ENCODE assay signal across 1 cellular context in genomic region chr6:3813150-3813780, GRCh38.
TF ChIP-seq lines count a peak whose summit lies in the region.

No MANE protein-coding gene starts in this region.

TF ChIP-seq in GM23338, 12 proteins besides CTCF, POLR2A, EP300 and RAD21 (continued from another document):
- TF ChIP-seq, protein P1, sequence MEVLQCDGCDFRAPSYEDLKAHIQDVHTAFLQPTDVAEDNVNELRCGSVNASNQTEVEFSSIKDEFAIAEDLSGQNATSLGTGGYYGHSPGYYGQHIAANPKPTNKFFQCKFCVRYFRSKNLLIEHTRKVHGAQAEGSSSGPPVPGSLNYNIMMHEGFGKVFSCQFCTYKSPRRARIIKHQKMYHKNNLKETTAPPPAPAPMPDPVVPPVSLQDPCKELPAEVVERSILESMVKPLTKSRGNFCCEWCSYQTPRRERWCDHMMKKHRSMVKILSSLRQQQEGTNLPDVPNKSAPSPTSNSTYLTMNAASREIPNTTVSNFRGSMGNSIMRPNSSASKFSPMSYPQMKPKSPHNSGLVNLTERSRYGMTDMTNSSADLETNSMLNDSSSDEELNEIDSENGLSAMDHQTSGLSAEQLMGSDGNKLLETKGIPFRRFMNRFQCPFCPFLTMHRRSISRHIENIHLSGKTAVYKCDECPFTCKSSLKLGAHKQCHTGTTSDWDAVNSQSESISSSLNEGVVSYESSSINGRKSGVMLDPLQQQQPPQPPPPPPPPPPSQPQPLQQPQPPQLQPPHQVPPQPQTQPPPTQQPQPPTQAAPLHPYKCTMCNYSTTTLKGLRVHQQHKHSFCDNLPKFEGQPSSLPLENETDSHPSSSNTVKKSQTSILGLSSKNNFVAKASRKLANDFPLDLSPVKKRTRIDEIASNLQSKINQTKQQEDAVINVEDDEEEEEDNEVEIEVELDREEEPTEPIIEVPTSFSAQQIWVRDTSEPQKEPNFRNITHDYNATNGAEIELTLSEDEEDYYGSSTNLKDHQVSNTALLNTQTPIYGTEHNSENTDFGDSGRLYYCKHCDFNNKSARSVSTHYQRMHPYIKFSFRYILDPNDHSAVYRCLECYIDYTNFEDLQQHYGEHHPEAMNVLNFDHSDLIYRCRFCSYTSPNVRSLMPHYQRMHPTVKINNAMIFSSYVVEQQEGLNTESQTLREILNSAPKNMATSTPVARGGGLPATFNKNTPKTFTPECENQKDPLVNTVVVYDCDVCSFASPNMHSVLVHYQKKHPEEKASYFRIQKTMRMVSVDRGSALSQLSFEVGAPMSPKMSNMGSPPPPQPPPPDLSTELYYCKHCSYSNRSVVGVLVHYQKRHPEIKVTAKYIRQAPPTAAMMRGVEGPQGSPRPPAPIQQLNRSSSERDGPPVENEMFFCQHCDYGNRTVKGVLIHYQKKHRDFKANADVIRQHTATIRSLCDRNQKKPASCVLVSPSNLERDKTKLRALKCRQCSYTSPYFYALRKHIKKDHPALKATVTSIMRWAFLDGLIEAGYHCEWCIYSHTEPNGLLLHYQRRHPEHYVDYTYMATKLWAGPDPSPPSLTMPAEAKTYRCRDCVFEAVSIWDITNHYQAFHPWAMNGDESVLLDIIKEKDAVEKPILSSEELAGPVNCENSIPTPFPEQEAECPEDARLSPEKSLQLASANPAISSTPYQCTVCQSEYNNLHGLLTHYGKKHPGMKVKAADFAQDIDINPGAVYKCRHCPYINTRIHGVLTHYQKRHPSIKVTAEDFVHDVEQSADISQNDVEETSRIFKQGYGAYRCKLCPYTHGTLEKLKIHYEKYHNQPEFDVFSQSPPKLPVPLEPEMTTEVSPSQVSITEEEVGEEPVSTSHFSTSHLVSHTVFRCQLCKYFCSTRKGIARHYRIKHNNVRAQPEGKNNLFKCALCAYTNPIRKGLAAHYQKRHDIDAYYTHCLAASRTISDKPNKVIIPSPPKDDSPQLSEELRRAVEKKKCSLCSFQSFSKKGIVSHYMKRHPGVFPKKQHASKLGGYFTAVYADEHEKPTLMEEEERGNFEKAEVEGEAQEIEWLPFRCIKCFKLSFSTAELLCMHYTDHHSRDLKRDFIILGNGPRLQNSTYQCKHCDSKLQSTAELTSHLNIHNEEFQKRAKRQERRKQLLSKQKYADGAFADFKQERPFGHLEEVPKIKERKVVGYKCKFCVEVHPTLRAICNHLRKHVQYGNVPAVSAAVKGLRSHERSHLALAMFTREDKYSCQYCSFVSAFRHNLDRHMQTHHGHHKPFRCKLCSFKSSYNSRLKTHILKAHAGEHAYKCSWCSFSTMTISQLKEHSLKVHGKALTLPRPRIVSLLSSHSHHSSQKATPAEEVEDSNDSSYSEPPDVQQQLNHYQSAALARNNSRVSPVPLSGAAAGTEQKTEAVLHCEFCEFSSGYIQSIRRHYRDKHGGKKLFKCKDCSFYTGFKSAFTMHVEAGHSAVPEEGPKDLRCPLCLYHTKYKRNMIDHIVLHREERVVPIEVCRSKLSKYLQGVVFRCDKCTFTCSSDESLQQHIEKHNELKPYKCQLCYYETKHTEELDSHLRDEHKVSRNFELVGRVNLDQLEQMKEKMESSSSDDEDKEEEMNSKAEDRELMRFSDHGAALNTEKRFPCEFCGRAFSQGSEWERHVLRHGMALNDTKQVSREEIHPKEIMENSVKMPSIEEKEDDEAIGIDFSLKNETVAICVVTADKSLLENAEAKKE (CRISPR knock-in tag; IDR thresholded peaks at IDR 0.05): no peak
- TF ChIP-seq JUNB (IDR thresholded peaks at IDR 0.05; ENCODE audit: unreplicated experiment) (no peak), NANOG (IDR thresholded peaks at IDR 0.05; ENCODE audit: borderline replicate concordance) (no peak), POLR2AphosphoS5 (IDR thresholded peaks at IDR 0.05; ENCODE audit: low read depth) (no peak), ZNF331 (CRISPR knock-in tag; IDR thresholded peaks at IDR 0.05; ENCODE audit: low read depth) (no peak), EZH2phosphoT487 (IDR thresholded peaks at IDR 0.05; ENCODE audit: unreplicated experiment) (no peak), ZNF114 (CRISPR knock-in tag; IDR thresholded peaks at IDR 0.05) (no peak), EZH2 (IDR thresholded peaks at IDR 0.05; ENCODE audit: low read depth, unreplicated experiment) (no peak), CREB1 (CRISPR knock-in tag; IDR thresholded peaks at IDR 0.05; ENCODE audit: low read depth) (no peak), STAT1 (IDR thresholded peaks at IDR 0.05; ENCODE audit: unreplicated experiment) (no peak)
